Comparison of ENCODE assay signal across 8 cellular contexts in the genomic region with DNA sequence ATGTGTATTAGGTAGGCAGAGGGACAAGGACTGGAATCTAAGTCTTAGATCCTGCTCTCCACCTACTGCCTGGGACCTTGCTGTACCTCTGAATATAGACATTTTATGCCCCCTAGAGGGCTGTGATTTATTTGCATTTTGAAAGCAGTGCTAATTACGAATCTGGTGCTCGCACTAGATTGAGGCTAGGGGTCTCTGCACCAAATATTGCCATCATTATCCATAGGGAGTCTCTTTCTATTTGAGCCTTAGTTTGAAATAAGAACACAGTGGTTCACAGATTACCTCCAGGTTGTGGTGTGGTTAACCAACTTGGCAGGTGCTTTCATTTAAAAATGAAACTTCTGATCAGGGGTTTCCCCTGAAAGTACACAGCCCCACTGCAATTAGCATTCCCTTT. TPM values are rescaled to one million over a fixed set of nuclear protein-coding genes. Genes with fewer than 3 reads are reported as not detected.
DNase-seq lines count a peak whose midpoint lies in the region; ATAC-seq and TF ChIP-seq lines count a peak whose summit lies in the region.

No MANE protein-coding gene starts in this region.

- no peak overlapping the region for H3K27ac ChIP-seq in uterus

- peaks cover 2% of the 10 kb centered on the region for H3K4me1 Mint-ChIP-seq in activated CD4-positive, alpha-beta T cell treated with anti-CD3 and anti-CD28 coated beads, Interleukin-2, amount 10 ng/mL, durations not matched to agents 24 days and 14 days
- peaks cover 5% of the 10 kb centered on the region for H3K4me1 Mint-ChIP-seq in memory B cell

- H3K4me3 ChIP-seq in adipocyte (ENCODE audit: low read length) (no peak overlapping the region), uterus (no peak overlapping the region)

- H3K27me3 ChIP-seq in adipocyte (replicated peaks; ENCODE audit: control insufficient read depth, insufficient read depth, low read length) (peaks cover 4% of the 10 kb centered on the region), uterus (no peaks in the 10 kb centered on the region)

- no peak overlapping the region for H3K27ac Mint-ChIP-seq in activated CD4-positive, alpha-beta T cell treated with anti-CD3 and anti-CD28 coated beads, Interleukin-2, amount 10 ng/mL, durations not matched to agents 24 days and 14 days
- H3K27ac Mint-ChIP-seq in memory B cell = no peak overlapping the region

- H3K9me3 Mint-ChIP-seq in activated CD4-positive, alpha-beta T cell treated with anti-CD3 and anti-CD28 coated beads, Interleukin-2, amount 10 ng/mL, durations not matched to agents 24 days and 14 days = no peaks in the 10 kb centered on the region
- H3K9me3 Mint-ChIP-seq in memory B cell = no peaks in the 10 kb centered on the region

- intact Hi-C loops in activated CD4-positive, alpha-beta T cell treated with anti-CD3 and anti-CD28 coated beads, Interleukin-2, amount 10 ng/mL, durations not matched to agents 24 days and 14 days (cut with micrococcal nuclease) = no loop called here
- intact Hi-C loops in uterus (cut with DNase I; ENCODE audit: low total_unique reads) = no loop called here

- H3K36me3 ChIP-seq in adipocyte (ENCODE audit: control insufficient read depth, insufficient read depth, low read length, severe bottlenecking) (no peaks in the 10 kb centered on the region), uterus (no peaks in the 10 kb centered on the region)

- H3K4me1 ChIP-seq in adipocyte (ENCODE audit: control insufficient read depth, insufficient read depth, low read length) = peaks cover 33% of the 10 kb centered on the region
- no peaks in the 10 kb centered on the region for H3K4me1 ChIP-seq in uterus

- H3K9ac ChIP-seq in adipocyte (ENCODE audit: low read length) = no peak overlapping the region

- DNase-seq in activated CD4-positive, alpha-beta T cell treated with anti-CD3 and anti-CD28 coated beads, Interleukin-2, amount 10 ng/mL, durations not matched to agents 24 days and 14 days = peak; percentile 66
- no peak for DNase-seq in activated CD4-positive, alpha-beta T cell treated with anti-CD3 and anti-CD28 coated beads for 1 hour
- DNase-seq in HT1080 (ENCODE audit: low read depth) (peak; percentile 27), adipocyte (ENCODE audit: low read depth) (peak; percentile 76), memory B cell (ENCODE audit: low spot score in 2 of 2) (no peak), islet precursor cell (no peak), uterus (no peak)

- TF ChIP-seq POLR2A in uterus (IDR thresholded peaks at IDR 0.05) = no peak

- TF ChIP-seq CTCF in uterus (IDR thresholded peaks at IDR 0.05) = peak in 1 of 4 experiments; percentile 13

- no peaks in the 10 kb centered on the region for H3K36me3 Mint-ChIP-seq in activated CD4-positive, alpha-beta T cell treated with anti-CD3 and anti-CD28 coated beads, Interleukin-2, amount 10 ng/mL, durations not matched to agents 24 days and 14 days (ENCODE audit: low read depth)
- H3K36me3 Mint-ChIP-seq in memory B cell = no peaks in the 10 kb centered on the region

- ATAC-seq in GM21529 (IDR thresholded peaks at IDR 0.05; ENCODE audit: unreplicated experiment) = peak; percentile 95
- peak; percentile 64 for ATAC-seq in memory B cell (ENCODE audit: low read depth)

- H3K27me3 Mint-ChIP-seq in activated CD4-positive, alpha-beta T cell treated with anti-CD3 and anti-CD28 coated beads, Interleukin-2, amount 10 ng/mL, durations not matched to agents 24 days and 14 days = peaks cover 65% of the 10 kb centered on the region
- H3K27me3 Mint-ChIP-seq in memory B cell = peaks cover 9% of the 10 kb centered on the region

- H3K9me3 ChIP-seq in adipocyte (ENCODE audit: control insufficient read depth, low read length) = no peaks in the 10 kb centered on the region
- H3K9me3 ChIP-seq in uterus = no peaks in the 10 kb centered on the region

- no peak overlapping the region for H3K4me3 Mint-ChIP-seq in activated CD4-positive, alpha-beta T cell treated with anti-CD3 and anti-CD28 coated beads, Interleukin-2, amount 10 ng/mL, durations not matched to agents 24 days and 14 days
- peak overlapping the region; percentile 56 for H3K4me3 Mint-ChIP-seq in memory B cell

RNA-seq across cellular contexts. Expression of gene CNNM1, which starts 41.8 kb away (rescaled TPM):
- total RNA-seq in activated CD4-positive, alpha-beta T cell treated with anti-CD3 and anti-CD28 coated beads, Interleukin-2, amount 10 ng/mL, durations not matched to agents 24 days and 14 days = 0.28 and 0.44 TPM in 2 replicates
- total RNA-seq in HT1080 (2014; rRNA removed; shearing (Covaris generic)) = not detected in 2 replicates
- 0.47 and 0.78 TPM in 2 replicates for polyA plus RNA-seq in HT1080 (2015; cell fraction: cytosol; rRNA removed)
- polyA plus RNA-seq in HT1080 (2015; cell fraction: nucleus; rRNA removed) = 1.2 and 1.5 TPM in 2 replicates
- total RNA-seq in uterus = 1 to 10 TPM in 2 of 4 donors, under 1 TPM in 1, not detected in 1; 0.88 to 1.7 (median 1.5) TPM

RNA-seq across cellular contexts. Expression of gene GOT1, which starts 59.4 kb away (rescaled TPM):
- total RNA-seq in activated CD4-positive, alpha-beta T cell treated with anti-CD3 and anti-CD28 coated beads, Interleukin-2, amount 10 ng/mL, durations not matched to agents 24 days and 14 days = 37.2 and 38.0 TPM in 2 replicates
- total RNA-seq in HT1080 (2014; rRNA removed; shearing (Covaris generic)) = 33.9 and 43.9 TPM in 2 replicates
- polyA plus RNA-seq in HT1080 (2015; cell fraction: cytosol; rRNA removed) = 69.3 and 70.0 TPM in 2 replicates
- polyA plus RNA-seq in HT1080 (2015; cell fraction: nucleus; rRNA removed) = 67.3 and 81.7 TPM in 2 replicates
- total RNA-seq in uterus = 10 to 100 TPM; 18.4 to 35.0 (median 22.6) TPM

Comparison
In these comparisons a context has a peak if more than half of its experiments do, and no peak if none do; other contexts are left out.
1. DNase-seq: peak in activated CD4-positive, alpha-beta T cell treated with anti-CD3 and anti-CD28 coated beads, Interleukin-2, amount 10 ng/mL, durations not matched to agents 24 days and 14 days (single experiment), HT1080 (single experiment) and adipocyte (single experiment); none in activated CD4-positive, alpha-beta T cell treated with anti-CD3 and anti-CD28 coated beads for 1 hour (single experiment), memory B cell (0 of 2), islet precursor cell (single experiment) and uterus (0 of 2).